In genomic region chr11:57340228-57340627, GRCh38 we compare ENCODE assay signal across 1 cellular context.
TF ChIP-seq lines count a peak whose summit lies in the region.

No MANE protein-coding gene starts in this region.

TF ChIP-seq in K562, 482 proteins besides CTCF, POLR2A, EP300 and RAD21 (continued from another document):
- TF ChIP-seq STAG1 (CRISPR knock-in tag; IDR thresholded peaks at IDR 0.05; ENCODE audit: borderline replicate concordance), result peak; percentile 20; the same call in 1 of the 2 replicates
- no peak for TF ChIP-seq ZKSCAN3 (CRISPR knock-in tag; IDR thresholded peaks at IDR 0.05)
- TF ChIP-seq RBM14 (IDR thresholded peaks at IDR 0.05; ENCODE audit: borderline replicate concordance, insufficient read depth, low read depth, low read length), result no peak
- no peak for TF ChIP-seq CREM (IDR thresholded peaks at IDR 0.05; ENCODE audit: low read depth)
